8 cellular contexts compared by ENCODE assay signal in the genomic region with DNA sequence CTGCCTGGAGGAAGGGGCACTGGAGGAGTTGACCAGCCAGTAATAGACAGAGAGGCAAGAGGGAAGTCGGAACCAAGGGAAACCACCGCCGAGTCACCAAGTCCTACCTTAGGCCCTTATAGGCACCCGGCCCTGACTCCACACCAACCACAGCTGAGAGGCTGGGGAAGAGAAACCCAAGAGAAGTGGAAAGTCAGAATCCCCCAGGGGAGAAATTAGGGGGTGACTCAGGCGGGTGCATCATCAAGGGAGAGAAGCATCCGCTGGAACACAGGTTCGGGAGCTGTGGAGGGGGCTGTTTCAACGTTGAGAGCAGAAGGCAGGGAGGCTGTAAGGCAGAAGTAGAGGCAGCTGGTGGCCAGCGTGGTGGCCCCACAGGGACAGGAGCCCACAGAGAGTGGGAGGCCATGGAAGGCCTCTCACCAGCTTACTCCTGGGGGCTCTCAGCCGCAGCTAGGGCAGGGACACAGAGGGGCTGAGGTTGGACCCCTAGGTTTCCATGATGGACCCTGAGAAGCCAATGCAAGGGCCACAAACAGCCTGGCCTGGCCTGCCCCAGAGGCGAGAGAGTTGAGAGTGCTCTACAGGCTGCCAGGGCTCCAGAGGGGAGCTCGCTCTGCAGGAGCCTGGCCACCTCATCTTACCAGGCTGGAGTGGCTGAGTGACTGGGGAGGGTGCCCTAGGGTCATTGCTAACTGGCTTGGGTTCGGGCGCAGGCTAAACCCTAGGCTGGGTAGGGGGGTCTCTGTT. TPM values are rescaled to one million over a fixed set of nuclear protein-coding genes. Genes with fewer than 3 reads are reported as not detected.
DNase-seq lines count a peak whose midpoint lies in the region; ATAC-seq, FAIRE-seq and TF ChIP-seq lines count a peak whose summit lies in the region.

No MANE protein-coding gene starts in this region.

- no peak for TF ChIP-seq EP300 in stomach (IDR thresholded peaks at IDR 0.05)

- no peaks in the 10 kb centered on the region for H3K36me3 Mint-ChIP-seq in activated CD8-positive, alpha-beta memory T cell treated with anti-CD3 and anti-CD28 coated beads, Interleukin-2, amount 10 ng/mL, durations not matched to agents 7 days and 5 days

- CTCF ChIA-PET in activated CD8-positive, alpha-beta memory T cell treated with anti-CD3 and anti-CD28 coated beads, Interleukin-2, amount 10 ng/mL, durations not matched to agents 7 days and 5 days (lab: Charles Lee) = interaction anchor here (1.0 to 3.5 kb wide), 4 partner anchors 8 to 833 kb away, joined by 3 to 22 read pairs (median 3); no protein-coding TSS in a partner anchor

- H3K4me1 ChIP-seq in cardiac muscle cell (ENCODE audit: low read depth) = peaks cover 14% of the 10 kb centered on the region
- peaks cover 63 to 94% (median 83%) of the 10 kb centered on the region in 4 donors for H3K4me1 ChIP-seq in stomach
- no peaks in the 10 kb centered on the region for H3K4me1 ChIP-seq in small intestine (ENCODE audit: control insufficient read depth in 2 of 2, insufficient read depth in 1 of 2, low read depth in 1 of 2, low read length in 1 of 2)

- H3K27me3 ChIP-seq in cardiac muscle cell = peaks cover 12% of the 10 kb centered on the region
- H3K27me3 ChIP-seq in stomach = peaks cover 0 to 10% (median 6%) of the 10 kb centered on the region in 3 donors
- peaks cover 0 to 4% of the 10 kb centered on the region in 2 donors for H3K27me3 ChIP-seq in small intestine (ENCODE audit: control insufficient read depth in 2 of 2, insufficient read depth in 2 of 2, low read length in 2 of 2)

- 80 to 86% (median 83%) methylated on average over 14 of the region's 14 CpGs for WGBS in stomach, 5 donors
- 66 to 77% (median 72%) methylated on average over 14 of the region's 14 CpGs for WGBS in small intestine, 3 donors

- H3K36me3 ChIP-seq in cardiac muscle cell = no peaks in the 10 kb centered on the region
- peaks cover 0 to 25% (median 15%) of the 10 kb centered on the region in 4 donors for H3K36me3 ChIP-seq in stomach
- H3K36me3 ChIP-seq in small intestine (ENCODE audit: control insufficient read depth in 2 of 2, insufficient read depth in 2 of 2, low read length in 2 of 2) = no peaks in the 10 kb centered on the region

- peak overlapping the region; percentile 20 for H3K4me3 Mint-ChIP-seq in activated CD8-positive, alpha-beta memory T cell treated with anti-CD3 and anti-CD28 coated beads, Interleukin-2, amount 10 ng/mL, durations not matched to agents 7 days and 5 days

- H3K4me1 Mint-ChIP-seq in activated CD8-positive, alpha-beta memory T cell treated with anti-CD3 and anti-CD28 coated beads, Interleukin-2, amount 10 ng/mL, durations not matched to agents 7 days and 5 days = peaks cover 29% of the 10 kb centered on the region

- no peak for FAIRE-seq in small intestine (lab: Jason Lieb, UNC)

- intact Hi-C loops in stomach (cut with DNase I; ENCODE audit: low total_unique reads) = no loop called here

- H3K9me3 Mint-ChIP-seq in activated CD8-positive, alpha-beta memory T cell treated with anti-CD3 and anti-CD28 coated beads, Interleukin-2, amount 10 ng/mL, durations not matched to agents 7 days and 5 days (ENCODE audit: low read depth) = no peaks in the 10 kb centered on the region

- TF ChIP-seq CTCF in VCaP (conservative IDR thresholded peaks at IDR 0.05) (no peak), cardiac muscle cell (IDR thresholded peaks at IDR 0.05; ENCODE audit: low read depth, low read length) (no peak), stomach (IDR thresholded peaks at IDR 0.05) (no peak)

- H3K27ac ChIP-seq in VCaP (peak overlapping the region; percentile 98), cardiac muscle cell (peak overlapping the region; percentile 84), stomach (peak overlapping the region; percentile 87 to 95 (median 93)), small intestine (ENCODE audit: low read depth in 1 of 2, low read length in 1 of 2) (peak overlapping the region in 1 of 2 donors; percentile 15)

- ATAC-seq in activated CD8-positive, alpha-beta memory T cell treated with anti-CD3 and anti-CD28 coated beads, Interleukin-2, amount 10 ng/mL, durations not matched to agents 7 days and 5 days = no peak
- ATAC-seq in HG02678 (IDR thresholded peaks at IDR 0.05; ENCODE audit: unreplicated experiment) = peak; percentile 59

- no peak overlapping the region for H3K4me3 ChIP-seq in cardiac muscle cell
- peak overlapping the region in 3 of 4 donors; percentile 66 to 100 (median 94) for H3K4me3 ChIP-seq in stomach
- H3K4me3 ChIP-seq in small intestine (ENCODE audit: low read depth in 1 of 2, low read length in 2 of 2) = peak overlapping the region in 1 of 2 donors; percentile 79

- H3K27me3 Mint-ChIP-seq in activated CD8-positive, alpha-beta memory T cell treated with anti-CD3 and anti-CD28 coated beads, Interleukin-2, amount 10 ng/mL, durations not matched to agents 7 days and 5 days = peaks cover 17% of the 10 kb centered on the region

- TF ChIP-seq POLR2A in stomach (IDR thresholded peaks at IDR 0.05) = no peak

- peak overlapping the region; percentile 26 for H3K27ac Mint-ChIP-seq in activated CD8-positive, alpha-beta memory T cell treated with anti-CD3 and anti-CD28 coated beads, Interleukin-2, amount 10 ng/mL, durations not matched to agents 7 days and 5 days

- no peak for DNase-seq in activated CD8-positive, alpha-beta memory T cell treated with anti-CD3 and anti-CD28 coated beads, Interleukin-2, amount 10 ng/mL, durations not matched to agents 7 days and 5 days
- DNase-seq in activated CD8-positive, alpha-beta memory T cell treated with anti-CD3 and anti-CD28 coated beads for 24 hours = no peak
- no peak for DNase-seq in cardiac muscle cell (ENCODE audit: low read depth in 1 of 2, low spot score in 1 of 2)
- DNase-seq in stomach = no peak
- no peak for DNase-seq in HCEC 1CT
- no peak for DNase-seq in small intestine

- no peaks in the 10 kb centered on the region for H3K9me3 ChIP-seq in cardiac muscle cell (ENCODE audit: low read depth)
- no peaks in the 10 kb centered on the region for H3K9me3 ChIP-seq in stomach
- no peaks in the 10 kb centered on the region for H3K9me3 ChIP-seq in small intestine (ENCODE audit: control insufficient read depth, low read depth)

RNA-seq across cellular contexts. Expression of gene TRMT61A, which starts 1.4 kb away (rescaled TPM):
- 1 to 10 TPM; 7.3 to 9.6 TPM for total RNA-seq in activated CD8-positive, alpha-beta memory T cell treated with anti-CD3 and anti-CD28 coated beads, Interleukin-2, amount 10 ng/mL, durations not matched to agents 7 days and 5 days
- total RNA-seq in cardiac muscle cell = 5.7 and 7.5 TPM in 2 replicates
- 5.6 and 7.4 TPM in 2 replicates for polyA plus RNA-seq in cardiac muscle cell
- total RNA-seq in stomach = 10 to 100 TPM in 4 of 5 donors, 1 to 10 TPM in 1; 5.5 to 39.7 (median 18.5) TPM
- polyA plus RNA-seq in stomach = 10 to 100 TPM in 2 of 3 donors, 1 to 10 TPM in 1; 9.0 to 16.9 (median 14.8) TPM
- polyA plus RNA-seq in small intestine = 10 to 100 TPM in 1 of 3 donors, 1 to 10 TPM in 2; 4.9 to 16.5 (median 7.3) TPM

RNA-seq across cellular contexts. Expression of gene CKB, which starts 5.0 kb away (rescaled TPM):
- 1 to 10 TPM; 1.2 to 6.1 TPM for total RNA-seq in activated CD8-positive, alpha-beta memory T cell treated with anti-CD3 and anti-CD28 coated beads, Interleukin-2, amount 10 ng/mL, durations not matched to agents 7 days and 5 days
- total RNA-seq in cardiac muscle cell (169 and 324 TPM in 2 replicates), stomach (1,000 to 10,000 TPM in 1 of 5 donors, 100 to 1,000 TPM in 4; 216 to 1,146 (median 643) TPM)
- polyA plus RNA-seq in cardiac muscle cell (177 and 327 TPM in 2 replicates), stomach (1,000 to 10,000 TPM in 1 of 3 donors, 100 to 1,000 TPM in 2; 778 to 1,091 (median 976) TPM), small intestine (10 to 100 TPM; 36.7 to 84.6 (median 60.8) TPM)

RNA-seq across cellular contexts. Expression of gene BAG5, which starts 34.9 kb away (rescaled TPM):
- total RNA-seq in activated CD8-positive, alpha-beta memory T cell treated with anti-CD3 and anti-CD28 coated beads, Interleukin-2, amount 10 ng/mL, durations not matched to agents 7 days and 5 days = 10 to 100 TPM; 29.9 to 32.3 TPM
- total RNA-seq in cardiac muscle cell (17.4 and 17.6 TPM in 2 replicates), stomach (100 to 1,000 TPM in 1 of 5 donors, 10 to 100 TPM in 3, 1 to 10 TPM in 1; 4.3 to 207 (median 24.3) TPM)
- polyA plus RNA-seq in cardiac muscle cell (17.6 and 19.6 TPM in 2 replicates), stomach (10 to 100 TPM in 2 of 3 donors, 1 to 10 TPM in 1; 7.5 to 11.6 (median 10.8) TPM), small intestine (10 to 100 TPM in 2 of 3 donors, 1 to 10 TPM in 1; 8.5 to 14.2 (median 11.1) TPM)

RNA-seq across cellular contexts. Expression of gene COA8, which starts 35.2 kb away (rescaled TPM):
- 10 to 100 TPM; 29.1 to 33.5 TPM for total RNA-seq in activated CD8-positive, alpha-beta memory T cell treated with anti-CD3 and anti-CD28 coated beads, Interleukin-2, amount 10 ng/mL, durations not matched to agents 7 days and 5 days
- total RNA-seq in cardiac muscle cell = 31.3 and 33.8 TPM in 2 replicates
- 68.2 and 69.3 TPM in 2 replicates for polyA plus RNA-seq in cardiac muscle cell
- 10 to 100 TPM in 3 of 5 donors, 1 to 10 TPM in 2; 6.4 to 21.4 (median 14.9) TPM for total RNA-seq in stomach
- 10 to 100 TPM; 42.8 to 96.5 (median 48.4) TPM for polyA plus RNA-seq in stomach
- polyA plus RNA-seq in small intestine = 10 to 100 TPM; 33.0 to 68.7 (median 56.5) TPM

Comparison
In these comparisons a context has a peak if more than half of its experiments do, and no peak if none do; other contexts are left out.
1. RNA of gene CKB, which starts 5.0 kb away (total RNA-seq): 216 to 1,146 TPM in stomach and 169 to 324 TPM in cardiac muscle cell; 1.2 to 6.1 TPM in activated CD8-positive, alpha-beta memory T cell treated with anti-CD3 and anti-CD28 coated beads, Interleukin-2, amount 10 ng/mL, durations not matched to agents 7 days and 5 days; every median in the first group is over 10 times any median in the second.